1 cellular context compared by ENCODE assay signal in the genomic region with DNA sequence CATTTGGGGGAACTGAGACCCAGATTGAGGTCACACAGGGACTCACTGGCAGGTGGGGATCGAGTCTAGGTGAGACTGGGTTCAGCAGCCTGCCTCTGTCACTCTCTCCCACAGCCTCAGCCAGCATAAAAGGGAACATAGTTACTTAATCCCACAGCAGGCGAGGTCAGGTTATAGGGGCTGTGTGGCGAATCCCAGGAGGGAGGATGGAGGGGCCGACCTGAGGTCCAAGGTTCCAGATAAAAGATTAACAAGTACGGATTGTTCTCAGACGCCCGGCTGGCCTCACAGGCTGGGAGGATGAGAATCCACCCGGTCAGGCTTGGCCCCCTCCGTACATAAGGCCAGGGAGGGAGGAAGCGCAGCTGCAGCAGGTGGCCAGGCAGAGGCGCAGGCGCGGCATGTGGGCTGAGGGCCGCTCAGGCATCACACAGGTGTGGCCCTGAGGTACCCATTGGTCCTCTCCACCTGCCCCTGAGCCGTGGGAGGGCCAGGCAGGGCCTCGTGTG.
TF ChIP-seq lines count a peak whose summit lies in the region.

No MANE protein-coding gene starts in this region.

TF ChIP-seq in GM12878, 131 proteins besides CTCF, POLR2A, EP300 and RAD21 (continued from another document and continues in another):
- no peak for TF ChIP-seq BACH1 (IDR thresholded peaks at IDR 0.05; ENCODE audit: borderline replicate concordance)
- TF ChIP-seq SKIL (IDR thresholded peaks at IDR 0.05; ENCODE audit: low read depth, poor library complexity, severe bottlenecking) = no peak
- no peak for TF ChIP-seq CHD1 (IDR thresholded peaks at IDR 0.05; ENCODE audit: low read depth, low read length)
- no peak for TF ChIP-seq TCF7 (IDR thresholded peaks at IDR 0.05; ENCODE audit: borderline replicate concordance)
- no peak for TF ChIP-seq FOXK2 (IDR thresholded peaks at IDR 0.05)
- TF ChIP-seq, protein P1, sequence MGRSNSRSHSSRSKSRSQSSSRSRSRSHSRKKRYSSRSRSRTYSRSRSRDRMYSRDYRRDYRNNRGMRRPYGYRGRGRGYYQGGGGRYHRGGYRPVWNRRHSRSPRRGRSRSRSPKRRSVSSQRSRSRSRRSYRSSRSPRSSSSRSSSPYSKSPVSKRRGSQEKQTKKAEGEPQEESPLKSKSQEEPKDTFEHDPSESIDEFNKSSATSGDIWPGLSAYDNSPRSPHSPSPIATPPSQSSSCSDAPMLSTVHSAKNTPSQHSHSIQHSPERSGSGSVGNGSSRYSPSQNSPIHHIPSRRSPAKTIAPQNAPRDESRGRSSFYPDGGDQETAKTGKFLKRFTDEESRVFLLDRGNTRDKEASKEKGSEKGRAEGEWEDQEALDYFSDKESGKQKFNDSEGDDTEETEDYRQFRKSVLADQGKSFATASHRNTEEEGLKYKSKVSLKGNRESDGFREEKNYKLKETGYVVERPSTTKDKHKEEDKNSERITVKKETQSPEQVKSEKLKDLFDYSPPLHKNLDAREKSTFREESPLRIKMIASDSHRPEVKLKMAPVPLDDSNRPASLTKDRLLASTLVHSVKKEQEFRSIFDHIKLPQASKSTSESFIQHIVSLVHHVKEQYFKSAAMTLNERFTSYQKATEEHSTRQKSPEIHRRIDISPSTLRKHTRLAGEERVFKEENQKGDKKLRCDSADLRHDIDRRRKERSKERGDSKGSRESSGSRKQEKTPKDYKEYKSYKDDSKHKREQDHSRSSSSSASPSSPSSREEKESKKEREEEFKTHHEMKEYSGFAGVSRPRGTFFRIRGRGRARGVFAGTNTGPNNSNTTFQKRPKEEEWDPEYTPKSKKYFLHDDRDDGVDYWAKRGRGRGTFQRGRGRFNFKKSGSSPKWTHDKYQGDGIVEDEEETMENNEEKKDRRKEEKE (IDR thresholded peaks at IDR 0.05) = no peak
- TF ChIP-seq DPF2 (IDR thresholded peaks at IDR 0.05) = no peak
- TF ChIP-seq, protein P2, sequence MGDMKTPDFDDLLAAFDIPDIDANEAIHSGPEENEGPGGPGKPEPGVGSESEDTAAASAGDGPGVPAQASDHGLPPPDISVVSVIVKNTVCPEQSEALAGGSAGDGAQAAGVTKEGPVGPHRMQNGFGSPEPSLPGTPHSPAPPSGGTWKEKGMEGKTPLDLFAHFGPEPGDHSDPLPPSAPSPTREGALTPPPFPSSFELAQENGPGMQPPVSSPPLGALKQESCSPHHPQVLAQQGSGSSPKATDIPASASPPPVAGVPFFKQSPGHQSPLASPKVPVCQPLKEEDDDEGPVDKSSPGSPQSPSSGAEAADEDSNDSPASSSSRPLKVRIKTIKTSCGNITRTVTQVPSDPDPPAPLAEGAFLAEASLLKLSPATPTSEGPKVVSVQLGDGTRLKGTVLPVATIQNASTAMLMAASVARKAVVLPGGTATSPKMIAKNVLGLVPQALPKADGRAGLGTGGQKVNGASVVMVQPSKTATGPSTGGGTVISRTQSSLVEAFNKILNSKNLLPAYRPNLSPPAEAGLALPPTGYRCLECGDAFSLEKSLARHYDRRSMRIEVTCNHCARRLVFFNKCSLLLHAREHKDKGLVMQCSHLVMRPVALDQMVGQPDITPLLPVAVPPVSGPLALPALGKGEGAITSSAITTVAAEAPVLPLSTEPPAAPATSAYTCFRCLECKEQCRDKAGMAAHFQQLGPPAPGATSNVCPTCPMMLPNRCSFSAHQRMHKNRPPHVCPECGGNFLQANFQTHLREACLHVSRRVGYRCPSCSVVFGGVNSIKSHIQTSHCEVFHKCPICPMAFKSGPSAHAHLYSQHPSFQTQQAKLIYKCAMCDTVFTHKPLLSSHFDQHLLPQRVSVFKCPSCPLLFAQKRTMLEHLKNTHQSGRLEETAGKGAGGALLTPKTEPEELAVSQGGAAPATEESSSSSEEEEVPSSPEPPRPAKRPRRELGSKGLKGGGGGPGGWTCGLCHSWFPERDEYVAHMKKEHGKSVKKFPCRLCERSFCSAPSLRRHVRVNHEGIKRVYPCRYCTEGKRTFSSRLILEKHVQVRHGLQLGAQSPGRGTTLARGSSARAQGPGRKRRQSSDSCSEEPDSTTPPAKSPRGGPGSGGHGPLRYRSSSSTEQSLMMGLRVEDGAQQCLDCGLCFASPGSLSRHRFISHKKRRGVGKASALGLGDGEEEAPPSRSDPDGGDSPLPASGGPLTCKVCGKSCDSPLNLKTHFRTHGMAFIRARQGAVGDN (IDR thresholded peaks at IDR 0.05) = peak; percentile 76
- TF ChIP-seq KLF5 (IDR thresholded peaks at IDR 0.05; ENCODE audit: partially characterized antibody) = no peak
- TF ChIP-seq ZNF207 (IDR thresholded peaks at IDR 0.05; ENCODE audit: borderline replicate concordance) = no peak
- TF ChIP-seq HDAC2 (IDR thresholded peaks at IDR 0.05) = no peak
- no peak for TF ChIP-seq RB1 (IDR thresholded peaks at IDR 0.05; ENCODE audit: borderline replicate concordance)
- TF ChIP-seq NR2C2 (IDR thresholded peaks at IDR 0.05; ENCODE audit: borderline replicate concordance, control insufficient read depth, insufficient read length, low read depth) = no peak
- no peak for TF ChIP-seq ZBTB11 (CRISPR knock-in tag; IDR thresholded peaks at IDR 0.05)
- TF ChIP-seq MYB (IDR thresholded peaks at IDR 0.05; ENCODE audit: borderline replicate concordance, low read depth, low read length) = no peak
- TF ChIP-seq CBX5 (IDR thresholded peaks at IDR 0.05; ENCODE audit: low read depth) = no peak
- peak; percentile 99 for TF ChIP-seq TCF3 (IDR thresholded peaks at IDR 0.05; ENCODE audit: borderline replicate concordance, insufficient read depth, low read depth, low read length)
- no peak for TF ChIP-seq YY1 (IDR thresholded peaks at IDR 0.05; ENCODE audit: low read depth, low read length)
- TF ChIP-seq ZNF274 (IDR thresholded peaks at IDR 0.05; ENCODE audit: insufficient read depth, insufficient read length) = no peak
- TF ChIP-seq MEF2A (IDR thresholded peaks at IDR 0.05; ENCODE audit: insufficient read depth, low read depth, low read length) = no peak
- no peak for TF ChIP-seq POLR2AphosphoS2 (IDR thresholded peaks at IDR 0.05; ENCODE audit: low read depth, low read length)
- peak; percentile 39; the same call in 1 of the 2 replicates for TF ChIP-seq NRF1 (conservative IDR thresholded peaks at IDR 0.05; ENCODE audit: low read depth, low read length)
- TF ChIP-seq ZBTB4 (CRISPR knock-in tag; IDR thresholded peaks at IDR 0.05) = no peak
- peak; percentile 99 for TF ChIP-seq TCF12 (IDR thresholded peaks at IDR 0.05; ENCODE audit: low read depth, low read length)
- no peak for TF ChIP-seq CHD4 (IDR thresholded peaks at IDR 0.05)
- TF ChIP-seq NFIC (IDR thresholded peaks at IDR 0.05; ENCODE audit: low read depth, low read length) = no peak
- no peak for TF ChIP-seq MEF2B (IDR thresholded peaks at IDR 0.05; ENCODE audit: partially characterized antibody, poor library complexity, severe bottlenecking)
- TF ChIP-seq PKNOX1 (IDR thresholded peaks at IDR 0.05) = peak; percentile 40; the same call in 1 of the 2 replicates
- no peak for TF ChIP-seq PBX3 (IDR thresholded peaks at IDR 0.05; ENCODE audit: insufficient replicate concordance, low read depth, low read length)
- TF ChIP-seq GABPA (IDR thresholded peaks at IDR 0.05; ENCODE audit: low read depth) = no peak
- TF ChIP-seq CREB1 (IDR thresholded peaks at IDR 0.05; ENCODE audit: low read depth) = no peak
- TF ChIP-seq, protein P3, sequence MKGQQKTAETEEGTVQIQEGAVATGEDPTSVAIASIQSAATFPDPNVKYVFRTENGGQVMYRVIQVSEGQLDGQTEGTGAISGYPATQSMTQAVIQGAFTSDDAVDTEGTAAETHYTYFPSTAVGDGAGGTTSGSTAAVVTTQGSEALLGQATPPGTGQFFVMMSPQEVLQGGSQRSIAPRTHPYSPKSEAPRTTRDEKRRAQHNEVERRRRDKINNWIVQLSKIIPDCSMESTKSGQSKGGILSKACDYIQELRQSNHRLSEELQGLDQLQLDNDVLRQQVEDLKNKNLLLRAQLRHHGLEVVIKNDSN (IDR thresholded peaks at IDR 0.05; ENCODE audit: borderline replicate concordance, extremely low read length, insufficient read depth, low read depth, low read length) = no peak
- no peak for TF ChIP-seq NKRF (conservative IDR thresholded peaks at IDR 0.05)
